23 cellular contexts compared by ENCODE assay signal in the genomic region with DNA sequence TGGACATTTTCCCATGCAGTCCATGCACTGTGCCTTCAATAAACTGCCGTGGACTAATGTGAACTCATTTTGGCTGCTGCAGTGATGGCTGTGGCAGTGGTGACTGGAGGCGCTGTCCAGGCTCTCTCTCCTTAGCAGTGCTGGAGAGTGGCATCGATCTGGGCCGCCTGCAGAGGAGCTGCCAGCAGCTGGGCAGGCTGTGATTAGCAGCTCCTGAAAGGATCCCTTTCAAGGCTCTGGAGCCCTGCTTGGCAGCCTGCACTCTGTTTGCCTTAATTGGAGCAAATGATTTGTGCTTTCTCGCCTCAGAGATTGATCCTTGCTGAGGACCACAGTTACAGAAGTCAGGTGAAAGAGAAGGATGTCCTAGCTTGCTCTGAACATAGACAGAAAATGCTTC.
A peak's percentile ranks its signal among the peaks of the same experiment; 100 is the strongest.
DNase-seq lines count a peak whose midpoint lies in the region; ATAC-seq and TF ChIP-seq lines count a peak whose summit lies in the region.
"Had no signal": no experiment of that assay in that cellular context is flagged by ENCODE, and none has a peak within 500 bp of the region (broad histone marks: within the 10 kb centered on the region; RNA-seq: fewer than 3 reads in every experiment).

No MANE protein-coding gene starts in this region.

- H3K27me3 ChIP-seq in heart left ventricle = no peaks in the 10 kb centered on the region
- H3K27me3 ChIP-seq in neural progenitor cell = no peaks in the 10 kb centered on the region
- H3K27me3 ChIP-seq: MG63 had no signal

- H3K4me2 ChIP-seq in neural progenitor cell = no peak overlapping the region

- H3K36me3 Mint-ChIP-seq in neural progenitor cell = no peaks in the 10 kb centered on the region
- H3K36me3 Mint-ChIP-seq: CD8-positive, alpha-beta T cell; immature natural killer cell; memory B cell; naive thymus-derived CD4-positive, alpha-beta T cell; T-cell had no signal

- no peak overlapping the region for H3K4me3 Mint-ChIP-seq in neural progenitor cell
- H3K4me3 Mint-ChIP-seq: activated CD4-positive, alpha-beta T cell treated with anti-CD3 and anti-CD28 coated beads, Interleukin-2, amount 10 ng/mL, durations not matched to agents 7 days and 5 days; CD8-positive, alpha-beta T cell; central memory CD8-positive, alpha-beta T cell; immature natural killer cell; memory B cell; naive thymus-derived CD4-positive, alpha-beta T cell; T-cell had no signal

- peaks cover 5% of the 10 kb centered on the region for H3K4me1 Mint-ChIP-seq in neural progenitor cell
- H3K4me1 Mint-ChIP-seq: activated CD4-positive, alpha-beta T cell treated with anti-CD3 and anti-CD28 coated beads, Interleukin-2, amount 10 ng/mL, durations not matched to agents 7 days and 5 days; central memory CD8-positive, alpha-beta T cell; immature natural killer cell; memory B cell; naive thymus-derived CD4-positive, alpha-beta T cell; T-cell had no signal

- H3K4me3 ChIP-seq in heart left ventricle = no peak overlapping the region
- no peak overlapping the region for H3K4me3 ChIP-seq in neural progenitor cell
- H3K4me3 ChIP-seq: MG63, thoracic aorta had no signal

- peak; percentile 87 to 98 (median 94) for ATAC-seq in heart left ventricle
- ATAC-seq in HG03442 (IDR thresholded peaks at IDR 0.05; ENCODE audit: unreplicated experiment) = no peak
- ATAC-seq: CD8-positive, alpha-beta T cell; naive thymus-derived CD4-positive, alpha-beta T cell; T-cell had no signal

- no peak overlapping the region for H2AFZ ChIP-seq in neural progenitor cell (replicated peaks)

- intact Hi-C loops in heart left ventricle (cut with DNase I) = loop anchor here in 3 of 10 donors (5.0 to 10.0 kb wide), 3 partner anchors 64 to 131 kb away; partner anchors contain the start of gene VWC2 (in 2 of the 3)

- peaks cover 0 to 17% (median 0%) of the 10 kb centered on the region in 12 donors for H3K4me1 ChIP-seq in heart left ventricle
- peaks cover 22% of the 10 kb centered on the region for H3K4me1 ChIP-seq in neural progenitor cell

- H3K36me3 ChIP-seq in heart left ventricle (no peaks in the 10 kb centered on the region), neural progenitor cell (no peaks in the 10 kb centered on the region)
- H3K36me3 ChIP-seq: MG63, thoracic aorta had no signal

- H3K27ac ChIP-seq in heart left ventricle = no peak overlapping the region
- H3K27ac ChIP-seq in neural progenitor cell = no peak overlapping the region
- H3K27ac ChIP-seq: HL-60, thoracic aorta had no signal

- H3K9me3 ChIP-seq in heart left ventricle (no peaks in the 10 kb centered on the region), neural progenitor cell (ENCODE audit: low read depth) (no peaks in the 10 kb centered on the region)
- H3K9me3 ChIP-seq: MG63, thoracic aorta had no signal

- H3F3A ChIP-seq in neural progenitor cell (ENCODE audit: low read depth) = no peaks in the 10 kb centered on the region

- DNase-seq in C1 segment of cervical spinal cord (lab: John Stamatoyannopoulos, UW) (peak in 10 of 14 donors; percentile 1 to 63 (median 28)), NCI-H446 treated with DMSO at 0.1 percent for 48 hours (lab: John Stamatoyannopoulos, UW) (peak; percentile 45), heart left ventricle (peak; percentile 32 to 68 (median 59)), neural progenitor cell (ENCODE audit: low spot score) (peak; percentile 77), mesenteric fat pad (ENCODE audit: low spot score) (no peak), GM19240 (ENCODE audit: insufficient read length, low spot score) (no peak)
- no peak for DNase-seq in stimulated activated CD4-positive, alpha-beta T cell treated with anti-CD3 and anti-CD28 coated beads, Interleukin-2, amount 100 ng/mL, for 24 hours
- DNase-seq: activated CD4-positive, alpha-beta T cell treated with anti-CD3 and anti-CD28 coated beads, Interleukin-2, amount 10 ng/mL, durations not matched to agents 7 days and 5 days; activated CD8-positive, alpha-beta memory T cell treated with anti-CD3 and anti-CD28 coated beads, Interleukin-2, amount 50 U/mL, for 48 hours; activated naive CD4-positive, alpha-beta T cell treated with Interleukin-2 at 50 U/mL for 16 hours; CD8-positive, alpha-beta T cell; DMS53; effector memory CD4-positive, alpha-beta T cell; immature natural killer cell; IMR-90; MG63; naive thymus-derived CD4-positive, alpha-beta T cell; T-cell had no signal

- H3K27me3 Mint-ChIP-seq in neural progenitor cell (ENCODE audit: insufficient read depth, low read depth) = no peaks in the 10 kb centered on the region
- H3K27me3 Mint-ChIP-seq: activated CD4-positive, alpha-beta T cell treated with anti-CD3 and anti-CD28 coated beads, Interleukin-2, amount 10 ng/mL, durations not matched to agents 7 days and 5 days; central memory CD8-positive, alpha-beta T cell; memory B cell; naive thymus-derived CD4-positive, alpha-beta T cell; T-cell had no signal

- no peaks in the 10 kb centered on the region for H3K9me3 Mint-ChIP-seq in neural progenitor cell
- H3K9me3 Mint-ChIP-seq: activated CD4-positive, alpha-beta T cell treated with anti-CD3 and anti-CD28 coated beads, Interleukin-2, amount 10 ng/mL, durations not matched to agents 7 days and 5 days; CD8-positive, alpha-beta T cell had no signal

- TF ChIP-seq CTCF in heart left ventricle (IDR thresholded peaks at IDR 0.05) = no peak
- no peak for TF ChIP-seq CTCF in neural progenitor cell (IDR thresholded peaks at IDR 0.05)

- H3K27ac Mint-ChIP-seq in neural progenitor cell = no peak overlapping the region
- H3K27ac Mint-ChIP-seq: activated CD4-positive, alpha-beta T cell treated with anti-CD3 and anti-CD28 coated beads, Interleukin-2, amount 10 ng/mL, durations not matched to agents 7 days and 5 days; CD8-positive, alpha-beta T cell; immature natural killer cell; memory B cell; naive thymus-derived CD4-positive, alpha-beta T cell; T-cell had no signal

- no peak for TF ChIP-seq POLR2A in heart left ventricle (IDR thresholded peaks at IDR 0.05)

- H3K9ac ChIP-seq in neural progenitor cell = no peak overlapping the region

- no peaks in the 10 kb centered on the region for H4K20me1 ChIP-seq in neural progenitor cell (ENCODE audit: low read depth)

- WGBS in heart left ventricle, 4 donors = 26 to 45% (median 34%) methylated on average over 5 of the region's 5 CpGs

- no peaks in the 10 kb centered on the region for H3K79me2 ChIP-seq in neural progenitor cell (ENCODE audit: low read depth)

Comparison
In these comparisons a context has a peak if more than half of its experiments do, and no peak if none do; other contexts are left out.
1. DNase-seq: peak in C1 segment of cervical spinal cord (10 of 14), NCI-H446 treated with DMSO at 0.1 percent for 48 hours (single experiment), heart left ventricle (5 of 5) and neural progenitor cell (single experiment); none in mesenteric fat pad (single experiment), stimulated activated CD4-positive, alpha-beta T cell treated with anti-CD3 and anti-CD28 coated beads, Interleukin-2, amount 100 ng/mL, for 24 hours (0 of 2) and GM19240 (single experiment).